Comparison of ENCODE assay signal across 1 cellular context in the genomic region with DNA sequence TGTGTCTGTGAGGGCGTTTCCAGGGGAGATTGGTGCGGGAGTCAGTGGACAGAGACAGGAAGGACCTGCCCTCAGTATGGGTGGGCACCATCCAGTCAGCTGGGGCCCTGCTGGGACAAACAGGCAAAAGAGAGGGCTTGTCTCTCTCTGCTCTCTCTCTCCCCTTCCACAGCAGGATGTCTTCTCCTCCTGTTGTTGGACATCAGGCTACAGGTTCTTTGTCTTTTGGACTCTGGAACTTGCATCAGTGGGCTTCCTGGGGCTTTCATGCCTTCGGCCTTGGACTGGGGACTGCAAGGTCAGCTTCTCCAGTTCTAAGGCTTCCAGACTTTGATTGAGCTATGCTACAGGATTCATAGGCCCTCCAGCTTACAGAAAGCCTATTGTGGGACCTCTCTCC.
TF ChIP-seq lines count a peak whose summit lies in the region.

No MANE protein-coding gene starts in this region.

TF ChIP-seq in HepG2, 621 proteins besides CTCF, POLR2A, EP300 and RAD21 (continues in another document):
- TF ChIP-seq HOXA9 (CRISPR knock-in tag; IDR thresholded peaks at IDR 0.05; ENCODE audit: borderline replicate concordance): no peak
- no peak for TF ChIP-seq ZNF703 (CRISPR knock-in tag; IDR thresholded peaks at IDR 0.05; ENCODE audit: borderline replicate concordance)
- TF ChIP-seq, protein P1, sequence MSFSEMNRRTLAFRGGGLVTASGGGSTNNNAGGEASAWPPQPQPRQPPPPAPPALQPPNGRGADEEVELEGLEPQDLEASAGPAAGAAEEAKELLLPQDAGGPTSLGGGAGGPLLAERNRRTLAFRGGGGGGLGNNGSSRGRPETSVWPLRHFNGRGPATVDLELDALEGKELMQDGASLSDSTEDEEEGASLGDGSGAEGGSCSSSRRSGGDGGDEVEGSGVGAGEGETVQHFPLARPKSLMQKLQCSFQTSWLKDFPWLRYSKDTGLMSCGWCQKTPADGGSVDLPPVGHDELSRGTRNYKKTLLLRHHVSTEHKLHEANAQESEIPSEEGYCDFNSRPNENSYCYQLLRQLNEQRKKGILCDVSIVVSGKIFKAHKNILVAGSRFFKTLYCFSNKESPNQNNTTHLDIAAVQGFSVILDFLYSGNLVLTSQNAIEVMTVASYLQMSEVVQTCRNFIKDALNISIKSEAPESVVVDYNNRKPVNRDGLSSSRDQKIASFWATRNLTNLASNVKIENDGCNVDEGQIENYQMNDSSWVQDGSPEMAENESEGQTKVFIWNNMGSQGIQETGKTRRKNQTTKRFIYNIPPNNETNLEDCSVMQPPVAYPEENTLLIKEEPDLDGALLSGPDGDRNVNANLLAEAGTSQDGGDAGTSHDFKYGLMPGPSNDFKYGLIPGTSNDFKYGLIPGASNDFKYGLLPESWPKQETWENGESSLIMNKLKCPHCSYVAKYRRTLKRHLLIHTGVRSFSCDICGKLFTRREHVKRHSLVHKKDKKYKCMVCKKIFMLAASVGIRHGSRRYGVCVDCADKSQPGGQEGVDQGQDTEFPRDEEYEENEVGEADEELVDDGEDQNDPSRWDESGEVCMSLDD (CRISPR knock-in tag; IDR thresholded peaks at IDR 0.05; ENCODE audit: borderline replicate concordance): no peak
- peak; percentile 95 for TF ChIP-seq NCOA2 (CRISPR knock-in tag; IDR thresholded peaks at IDR 0.05)
- TF ChIP-seq IRF2 (CRISPR knock-in tag; IDR thresholded peaks at IDR 0.05): peak; percentile 66
- TF ChIP-seq, protein P2, sequence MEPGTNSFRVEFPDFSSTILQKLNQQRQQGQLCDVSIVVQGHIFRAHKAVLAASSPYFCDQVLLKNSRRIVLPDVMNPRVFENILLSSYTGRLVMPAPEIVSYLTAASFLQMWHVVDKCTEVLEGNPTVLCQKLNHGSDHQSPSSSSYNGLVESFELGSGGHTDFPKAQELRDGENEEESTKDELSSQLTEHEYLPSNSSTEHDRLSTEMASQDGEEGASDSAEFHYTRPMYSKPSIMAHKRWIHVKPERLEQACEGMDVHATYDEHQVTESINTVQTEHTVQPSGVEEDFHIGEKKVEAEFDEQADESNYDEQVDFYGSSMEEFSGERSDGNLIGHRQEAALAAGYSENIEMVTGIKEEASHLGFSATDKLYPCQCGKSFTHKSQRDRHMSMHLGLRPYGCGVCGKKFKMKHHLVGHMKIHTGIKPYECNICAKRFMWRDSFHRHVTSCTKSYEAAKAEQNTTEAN (CRISPR knock-in tag; conservative IDR thresholded peaks at IDR 0.05): no peak
- TF ChIP-seq SMARCC2 (IDR thresholded peaks at IDR 0.05): no peak
- no peak for TF ChIP-seq RBAK (CRISPR knock-in tag; IDR thresholded peaks at IDR 0.05)
- TF ChIP-seq ZMYM4 (CRISPR knock-in tag; IDR thresholded peaks at IDR 0.05): peak; percentile 94
- peak; percentile 94 for TF ChIP-seq ZBTB7B (CRISPR knock-in tag; IDR thresholded peaks at IDR 0.05)
- TF ChIP-seq TOE1 (CRISPR knock-in tag; IDR thresholded peaks at IDR 0.05): no peak
- TF ChIP-seq, protein P3, sequence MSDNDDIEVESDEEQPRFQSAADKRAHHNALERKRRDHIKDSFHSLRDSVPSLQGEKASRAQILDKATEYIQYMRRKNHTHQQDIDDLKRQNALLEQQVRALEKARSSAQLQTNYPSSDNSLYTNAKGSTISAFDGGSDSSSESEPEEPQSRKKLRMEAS (IDR thresholded peaks at IDR 0.05): no peak
- TF ChIP-seq ZBTB20 (CRISPR knock-in tag; IDR thresholded peaks at IDR 0.05; ENCODE audit: borderline replicate concordance, low read depth): 0 out of 2 replicates have a peak, but pooled peaks have one; percentile 21
- TF ChIP-seq, protein P4, sequence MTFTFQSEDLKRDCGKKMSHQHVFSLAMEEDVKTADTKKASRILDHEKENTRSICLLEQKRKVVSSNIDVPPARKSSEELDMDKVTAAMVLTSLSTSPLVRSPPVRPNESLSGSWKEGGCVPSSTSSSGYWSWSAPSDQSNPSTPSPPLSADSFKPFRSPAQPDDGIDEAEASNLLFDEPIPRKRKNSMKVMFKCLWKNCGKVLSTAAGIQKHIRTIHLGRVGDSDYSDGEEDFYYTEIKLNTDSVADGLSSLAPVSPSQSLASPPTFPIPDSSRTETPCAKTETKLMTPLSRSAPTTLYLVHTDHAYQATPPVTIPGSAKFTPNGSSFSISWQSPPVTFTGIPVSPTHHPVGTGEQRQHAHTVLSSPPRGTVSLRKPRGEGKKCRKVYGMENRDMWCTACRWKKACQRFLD (CRISPR knock-in tag; IDR thresholded peaks at IDR 0.05; ENCODE audit: borderline replicate concordance): no peak
- peak; percentile 47; the same call in 1 of the 2 replicates for TF ChIP-seq MIXL1 (CRISPR knock-in tag; IDR thresholded peaks at IDR 0.05)
- no peak; the same call in 1 of the 2 replicates for TF ChIP-seq ATF1 (CRISPR knock-in tag; IDR thresholded peaks at IDR 0.05)
- no peak for TF ChIP-seq ARNT (IDR thresholded peaks at IDR 0.05)
- TF ChIP-seq PHF21A (CRISPR knock-in tag; IDR thresholded peaks at IDR 0.05): peak; percentile 67; the same call in 1 of the 2 replicates
- TF ChIP-seq SRSF1 (optimal IDR thresholded peaks at IDR 0.05; ENCODE audit: low read depth, low read length): no peak
- no peak for TF ChIP-seq NFATC3 (CRISPR knock-in tag; IDR thresholded peaks at IDR 0.05)
- TF ChIP-seq KAT2B (IDR thresholded peaks at IDR 0.05; ENCODE audit: borderline replicate concordance, low read depth, low read length): no peak
- TF ChIP-seq TOPORS (CRISPR knock-in tag; IDR thresholded peaks at IDR 0.05): no peak
- TF ChIP-seq CCAR2 (optimal IDR thresholded peaks at IDR 0.05; ENCODE audit: low read depth, low read length): no peak
- TF ChIP-seq NONO (IDR thresholded peaks at IDR 0.05): no peak
- peak; percentile 72 for TF ChIP-seq NONO (CRISPR knock-in tag; conservative IDR thresholded peaks at IDR 0.05)
- TF ChIP-seq CREB1 (IDR thresholded peaks at IDR 0.05): no peak
- peak; percentile 25; the same call in 1 of the 2 replicates for TF ChIP-seq CREB1 (CRISPR knock-in tag; IDR thresholded peaks at IDR 0.05)
- TF ChIP-seq, protein P5, sequence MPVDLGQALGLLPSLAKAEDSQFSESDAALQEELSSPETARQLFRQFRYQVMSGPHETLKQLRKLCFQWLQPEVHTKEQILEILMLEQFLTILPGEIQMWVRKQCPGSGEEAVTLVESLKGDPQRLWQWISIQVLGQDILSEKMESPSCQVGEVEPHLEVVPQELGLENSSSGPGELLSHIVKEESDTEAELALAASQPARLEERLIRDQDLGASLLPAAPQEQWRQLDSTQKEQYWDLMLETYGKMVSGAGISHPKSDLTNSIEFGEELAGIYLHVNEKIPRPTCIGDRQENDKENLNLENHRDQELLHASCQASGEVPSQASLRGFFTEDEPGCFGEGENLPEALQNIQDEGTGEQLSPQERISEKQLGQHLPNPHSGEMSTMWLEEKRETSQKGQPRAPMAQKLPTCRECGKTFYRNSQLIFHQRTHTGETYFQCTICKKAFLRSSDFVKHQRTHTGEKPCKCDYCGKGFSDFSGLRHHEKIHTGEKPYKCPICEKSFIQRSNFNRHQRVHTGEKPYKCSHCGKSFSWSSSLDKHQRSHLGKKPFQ (CRISPR knock-in tag; IDR thresholded peaks at IDR 0.05; ENCODE audit: insufficient replicate concordance): no peak
- TF ChIP-seq SALL2 (CRISPR knock-in tag; IDR thresholded peaks at IDR 0.05): no peak
- no peak for TF ChIP-seq ZNF720 (CRISPR knock-in tag; IDR thresholded peaks at IDR 0.05)
- peak; percentile 41; the same call in 1 of the 2 replicates for TF ChIP-seq ZIK1 (CRISPR knock-in tag; IDR thresholded peaks at IDR 0.05; ENCODE audit: borderline replicate concordance, low read depth)
- no peak for TF ChIP-seq FOXA1 (IDR thresholded peaks at IDR 0.05)
- TF ChIP-seq FOXA1 (CRISPR knock-in tag; IDR thresholded peaks at IDR 0.05): no peak
- 0 out of 2 replicates have a peak, but pooled peaks have one; percentile 44 for TF ChIP-seq HOXA7 (CRISPR knock-in tag; IDR thresholded peaks at IDR 0.05)
- TF ChIP-seq, protein P6, sequence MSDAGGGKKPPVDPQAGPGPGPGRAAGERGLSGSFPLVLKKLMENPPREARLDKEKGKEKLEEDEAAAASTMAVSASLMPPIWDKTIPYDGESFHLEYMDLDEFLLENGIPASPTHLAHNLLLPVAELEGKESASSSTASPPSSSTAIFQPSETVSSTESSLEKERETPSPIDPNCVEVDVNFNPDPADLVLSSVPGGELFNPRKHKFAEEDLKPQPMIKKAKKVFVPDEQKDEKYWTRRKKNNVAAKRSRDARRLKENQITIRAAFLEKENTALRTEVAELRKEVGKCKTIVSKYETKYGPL (CRISPR knock-in tag; IDR thresholded peaks at IDR 0.05): no peak
- TF ChIP-seq MIER3 (CRISPR knock-in tag; IDR thresholded peaks at IDR 0.05; ENCODE audit: borderline replicate concordance): peak; percentile 87; the same call in 1 of the 2 replicates
- no peak for TF ChIP-seq ZNF83 (CRISPR knock-in tag; IDR thresholded peaks at IDR 0.05; ENCODE audit: borderline replicate concordance)
- TF ChIP-seq KDM1A (CRISPR knock-in tag; IDR thresholded peaks at IDR 0.05): peak; percentile 81
- TF ChIP-seq, protein P7, sequence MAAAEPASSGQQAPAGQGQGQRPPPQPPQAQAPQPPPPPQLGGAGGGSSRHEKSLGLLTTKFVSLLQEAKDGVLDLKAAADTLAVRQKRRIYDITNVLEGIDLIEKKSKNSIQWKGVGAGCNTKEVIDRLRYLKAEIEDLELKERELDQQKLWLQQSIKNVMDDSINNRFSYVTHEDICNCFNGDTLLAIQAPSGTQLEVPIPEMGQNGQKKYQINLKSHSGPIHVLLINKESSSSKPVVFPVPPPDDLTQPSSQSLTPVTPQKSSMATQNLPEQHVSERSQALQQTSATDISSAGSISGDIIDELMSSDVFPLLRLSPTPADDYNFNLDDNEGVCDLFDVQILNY (CRISPR knock-in tag; conservative IDR thresholded peaks at IDR 0.05): no peak
- no peak; the same call in 1 of the 2 replicates for TF ChIP-seq DMAP1 (CRISPR knock-in tag; IDR thresholded peaks at IDR 0.05)
- TF ChIP-seq, protein P8, sequence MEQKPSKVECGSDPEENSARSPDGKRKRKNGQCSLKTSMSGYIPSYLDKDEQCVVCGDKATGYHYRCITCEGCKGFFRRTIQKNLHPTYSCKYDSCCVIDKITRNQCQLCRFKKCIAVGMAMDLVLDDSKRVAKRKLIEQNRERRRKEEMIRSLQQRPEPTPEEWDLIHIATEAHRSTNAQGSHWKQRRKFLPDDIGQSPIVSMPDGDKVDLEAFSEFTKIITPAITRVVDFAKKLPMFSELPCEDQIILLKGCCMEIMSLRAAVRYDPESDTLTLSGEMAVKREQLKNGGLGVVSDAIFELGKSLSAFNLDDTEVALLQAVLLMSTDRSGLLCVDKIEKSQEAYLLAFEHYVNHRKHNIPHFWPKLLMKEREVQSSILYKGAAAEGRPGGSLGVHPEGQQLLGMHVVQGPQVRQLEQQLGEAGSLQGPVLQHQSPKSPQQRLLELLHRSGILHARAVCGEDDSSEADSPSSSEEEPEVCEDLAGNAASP (CRISPR knock-in tag; IDR thresholded peaks at IDR 0.05; ENCODE audit: borderline replicate concordance): peak; percentile 81
- TF ChIP-seq ZNF33B (CRISPR knock-in tag; IDR thresholded peaks at IDR 0.05): no peak
- TF ChIP-seq, protein P9, sequence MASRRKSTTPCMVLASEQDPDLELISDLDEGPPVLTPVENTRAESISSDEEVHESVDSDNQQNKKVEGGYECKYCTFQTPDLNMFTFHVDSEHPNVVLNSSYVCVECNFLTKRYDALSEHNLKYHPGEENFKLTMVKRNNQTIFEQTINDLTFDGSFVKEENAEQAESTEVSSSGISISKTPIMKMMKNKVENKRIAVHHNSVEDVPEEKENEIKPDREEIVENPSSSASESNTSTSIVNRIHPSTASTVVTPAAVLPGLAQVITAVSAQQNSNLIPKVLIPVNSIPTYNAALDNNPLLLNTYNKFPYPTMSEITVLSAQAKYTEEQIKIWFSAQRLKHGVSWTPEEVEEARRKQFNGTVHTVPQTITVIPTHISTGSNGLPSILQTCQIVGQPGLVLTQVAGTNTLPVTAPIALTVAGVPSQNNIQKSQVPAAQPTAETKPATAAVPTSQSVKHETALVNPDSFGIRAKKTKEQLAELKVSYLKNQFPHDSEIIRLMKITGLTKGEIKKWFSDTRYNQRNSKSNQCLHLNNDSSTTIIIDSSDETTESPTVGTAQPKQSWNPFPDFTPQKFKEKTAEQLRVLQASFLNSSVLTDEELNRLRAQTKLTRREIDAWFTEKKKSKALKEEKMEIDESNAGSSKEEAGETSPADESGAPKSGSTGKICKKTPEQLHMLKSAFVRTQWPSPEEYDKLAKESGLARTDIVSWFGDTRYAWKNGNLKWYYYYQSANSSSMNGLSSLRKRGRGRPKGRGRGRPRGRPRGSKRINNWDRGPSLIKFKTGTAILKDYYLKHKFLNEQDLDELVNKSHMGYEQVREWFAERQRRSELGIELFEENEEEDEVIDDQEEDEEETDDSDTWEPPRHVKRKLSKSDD (CRISPR knock-in tag; IDR thresholded peaks at IDR 0.05; ENCODE audit: low read depth): 0 out of 2 replicates have a peak, but pooled peaks have one; percentile 36
- peak; percentile 87 for TF ChIP-seq CEBPG (CRISPR knock-in tag; IDR thresholded peaks at IDR 0.05)
- no peak for TF ChIP-seq TP53 (CRISPR knock-in tag; conservative IDR thresholded peaks at IDR 0.05)
- no peak for TF ChIP-seq TRIM24 (CRISPR knock-in tag; IDR thresholded peaks at IDR 0.05)
- no peak for TF ChIP-seq SRY (CRISPR knock-in tag; IDR thresholded peaks at IDR 0.05)
- TF ChIP-seq, protein P10, sequence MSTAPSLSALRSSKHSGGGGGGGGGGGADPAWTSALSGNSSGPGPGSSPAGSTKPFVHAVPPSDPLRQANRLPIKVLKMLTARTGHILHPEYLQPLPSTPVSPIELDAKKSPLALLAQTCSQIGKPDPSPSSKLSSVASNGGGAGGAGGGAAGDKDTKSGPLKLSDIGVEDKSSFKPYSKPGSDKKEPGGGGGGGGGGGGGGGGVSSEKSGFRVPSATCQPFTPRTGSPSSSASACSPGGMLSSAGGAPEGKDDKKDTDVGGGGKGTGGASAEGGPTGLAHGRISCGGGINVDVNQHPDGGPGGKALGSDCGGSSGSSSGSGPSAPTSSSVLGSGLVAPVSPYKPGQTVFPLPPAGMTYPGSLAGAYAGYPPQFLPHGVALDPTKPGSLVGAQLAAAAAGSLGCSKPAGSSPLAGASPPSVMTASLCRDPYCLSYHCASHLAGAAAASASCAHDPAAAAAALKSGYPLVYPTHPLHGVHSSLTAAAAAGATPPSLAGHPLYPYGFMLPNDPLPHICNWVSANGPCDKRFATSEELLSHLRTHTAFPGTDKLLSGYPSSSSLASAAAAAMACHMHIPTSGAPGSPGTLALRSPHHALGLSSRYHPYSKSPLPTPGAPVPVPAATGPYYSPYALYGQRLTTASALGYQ (CRISPR knock-in tag; IDR thresholded peaks at IDR 0.05): 0 out of 2 replicates have a peak, but pooled peaks have one; percentile 52
- 0 out of 2 replicates have a peak, but pooled peaks have one; percentile 67 for TF ChIP-seq KDM4B (CRISPR knock-in tag; IDR thresholded peaks at IDR 0.05)
